In the genomic region with DNA sequence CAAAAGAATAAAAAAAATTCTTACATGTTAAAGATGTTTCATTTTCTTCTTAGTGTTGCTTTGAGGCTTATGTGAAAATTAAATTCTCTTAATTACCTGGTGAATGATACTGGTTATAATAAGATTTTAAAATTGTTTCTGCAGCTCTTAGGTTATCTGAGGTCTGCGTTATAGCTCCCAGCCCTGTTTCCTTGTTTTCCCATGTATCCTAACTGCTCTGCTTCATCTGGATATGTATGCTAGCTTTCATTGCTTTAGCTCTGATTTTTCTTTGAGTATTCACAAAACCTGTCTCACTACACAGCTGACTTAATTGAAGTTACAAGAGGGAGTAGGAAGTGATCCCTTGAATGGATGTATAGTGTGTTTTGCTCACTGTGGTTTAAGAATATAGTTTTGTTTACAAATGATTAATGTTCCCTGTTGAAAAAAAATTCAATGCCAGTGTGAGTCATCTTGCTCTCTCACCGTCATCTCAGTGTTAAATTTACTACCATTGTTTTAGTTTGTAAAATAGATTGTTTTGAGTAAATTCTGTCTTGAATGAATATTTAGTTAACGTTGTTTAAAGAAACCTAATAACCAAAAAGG, we compare ENCODE assay signal across 16 cellular contexts. TPM values are rescaled to one million over a fixed set of nuclear protein-coding genes. Genes with fewer than 3 reads are reported as not detected.
DNase-seq lines count a peak whose midpoint lies in the region; ATAC-seq and TF ChIP-seq lines count a peak whose summit lies in the region.
"Had no signal": no experiment of that assay in that cellular context is flagged by ENCODE, and none has a peak within 500 bp of the region (broad histone marks: within the 10 kb centered on the region; RNA-seq: fewer than 3 reads in every experiment).

No MANE protein-coding gene starts in this region.

- TF ChIP-seq CTCF in AG04450 (IDR thresholded peaks at IDR 0.05; ENCODE audit: low read depth, low read length) = no peak
- no peak for TF ChIP-seq CTCF in heart left ventricle (IDR thresholded peaks at IDR 0.05)

- H3K4me3 ChIP-seq in AG04450 (ENCODE audit: low read depth, low read length) (no peak overlapping the region), adipocyte (ENCODE audit: low read length) (no peak overlapping the region), heart left ventricle (no peak overlapping the region)
- H3K4me3 ChIP-seq: uterus had no signal

- no peak for TF ChIP-seq POLR2A in heart left ventricle (IDR thresholded peaks at IDR 0.05)

- whole genome bisulfite sequencing in heart left ventricle, 4 donors = 86 to 89% (median 87%) methylated on average over 3 of the region's 3 CpGs

- H3K4me1 ChIP-seq in adipocyte (ENCODE audit: control insufficient read depth, insufficient read depth, low read length) = no peaks in the 10 kb centered on the region
- H3K4me1 ChIP-seq in heart left ventricle = no peaks in the 10 kb centered on the region
- H3K4me1 ChIP-seq: uterus had no signal

- peaks cover 75% of the 10 kb centered on the region for H3K36me3 ChIP-seq in adipocyte (ENCODE audit: control insufficient read depth, insufficient read depth, low read length, severe bottlenecking)
- H3K36me3 ChIP-seq in heart left ventricle = peaks cover 0 to 91% (median 79%) of the 10 kb centered on the region in 9 donors
- H3K36me3 ChIP-seq: uterus had no signal

- CTCF ChIA-PET in AG04450 (lab: Charles Lee) = interaction anchor here (0.6 to 2.9 kb wide), 7 partner anchors 9 to 1043 kb away, joined by 3 to 34 read pairs (median 3); no protein-coding TSS in a partner anchor

- POLR2A ChIA-PET in AG04450 (lab: Yijun Ruan, JAX) = interaction anchor here (0.6 kb wide), 2 partner anchors 309 to 558 kb away, joined by 3 read pairs; no protein-coding TSS in a partner anchor

- H3K9me3 ChIP-seq in AG04450 (ENCODE audit: control insufficient read depth, insufficient read depth, low read length) = no peaks in the 10 kb centered on the region
- H3K9me3 ChIP-seq in adipocyte (ENCODE audit: control insufficient read depth, low read length) = no peaks in the 10 kb centered on the region
- H3K9me3 ChIP-seq in heart left ventricle = no peaks in the 10 kb centered on the region
- H3K9me3 ChIP-seq: uterus had no signal

- H3K9ac ChIP-seq in adipocyte (ENCODE audit: low read length) = no peak overlapping the region

- peak; percentile 34 for DNase-seq in AG04450 (ENCODE audit: low read depth, low spot score)
- DNase-seq in HS-5 (ENCODE audit: low read depth) = peak; percentile 40
- DNase-seq in adipocyte (ENCODE audit: low read depth) = peak; percentile 55
- peak; percentile 42 for DNase-seq in glomerular endothelial cell (ENCODE audit: extremely low read depth, low read depth, low spot score)
- DNase-seq in stimulated activated naive CD8-positive, alpha-beta T cell treated with anti-CD3 and anti-CD28 coated beads, Interleukin-15, Interleukin-2, amounts not matched to agents 100 U/mL and 50 U/mL, for 24 hours = no peak
- DNase-seq in activated gamma-delta T cell (lab: John Stamatoyannopoulos, UW) = no peak
- no peak for DNase-seq in heart left ventricle
- no peak for DNase-seq in NCI-H187 treated with DMSO at 0.1 percent for 48 hours (lab: John Stamatoyannopoulos, UW)
- DNase-seq: amygdala; immature natural killer cell; KG1; NCI-H2107; stimulated activated CD4-positive, alpha-beta T cell treated with anti-CD3 and anti-CD28 coated beads, Interleukin-15, amount 100 ng/mL, for 24 hours; stimulated activated CD8-positive, alpha-beta memory T cell treated with anti-CD3 and anti-CD28 coated beads, Interleukin-4, amount 100 ng/mL, for 48 hours; uterus had no signal

- H3K27me3 ChIP-seq in AG04450 (ENCODE audit: control insufficient read depth, insufficient read depth, low read length) (no peaks in the 10 kb centered on the region), adipocyte (replicated peaks; ENCODE audit: control insufficient read depth, insufficient read depth, low read length) (no peaks in the 10 kb centered on the region), heart left ventricle (no peaks in the 10 kb centered on the region)
- H3K27me3 ChIP-seq: uterus had no signal

- H3K27ac ChIP-seq in AG04450 (ENCODE audit: low read depth, low read length) = no peak overlapping the region
- H3K27ac ChIP-seq in heart left ventricle = no peak overlapping the region
- H3K27ac ChIP-seq: uterus had no signal

- no peak for ATAC-seq in stimulated activated naive CD8-positive, alpha-beta T cell treated with anti-CD3 and anti-CD28 coated beads, Interleukin-15, Interleukin-2, amounts not matched to agents 100 U/mL and 50 U/mL, for 24 hours
- no peak for ATAC-seq in heart left ventricle
- ATAC-seq: HCT116 had no signal

- intact Hi-C loops in heart left ventricle (cut with DNase I) = no loop called here

RNA-seq across cellular contexts. Expression of gene CPSF6, which starts 26.8 kb away (rescaled TPM):
- polyA plus RNA-seq in AG04450 (2011; rRNA removed) (42.8 and 49.5 TPM in 2 replicates), heart left ventricle (10 to 100 TPM; 13.4 to 14.3 TPM)
- polyA minus RNA-seq in AG04450 (2011; rRNA and poly(A)+ RNA removed) = 49.8 and 50.8 TPM in 2 replicates
- total RNA-seq in glomerular endothelial cell (28.9 and 29.2 TPM in 2 replicates), heart left ventricle (10 to 100 TPM; 15.8 to 34.8 (median 30.1) TPM)

Comparison
In these comparisons a context has a peak if more than half of its experiments do, and no peak if none do; other contexts are left out.
1. DNase-seq: peak in AG04450 (single experiment), HS-5 (single experiment), adipocyte (single experiment) and glomerular endothelial cell (single experiment); none in stimulated activated naive CD8-positive, alpha-beta T cell treated with anti-CD3 and anti-CD28 coated beads, Interleukin-15, Interleukin-2, amounts not matched to agents 100 U/mL and 50 U/mL, for 24 hours (single experiment), activated gamma-delta T cell (single experiment), heart left ventricle (0 of 5) and NCI-H187 treated with DMSO at 0.1 percent for 48 hours (single experiment).